ENCODE assay signal across 10 cellular contexts in genomic region chr16:3665508-3665907, GRCh38. TPM values are rescaled to one million over a fixed set of nuclear protein-coding genes. Genes with fewer than 3 reads are reported as not detected.
DNase-seq lines count a peak whose midpoint lies in the region; ATAC-seq, FAIRE-seq and TF ChIP-seq lines count a peak whose summit lies in the region.
"Had no signal": no experiment of that assay in that cellular context is flagged by ENCODE, and none has a peak within 500 bp of the region (broad histone marks: within the 10 kb centered on the region; RNA-seq: fewer than 3 reads in every experiment).

No MANE protein-coding gene starts in this region.

- no peak overlapping the region for H3K18ac ChIP-seq in neuronal stem cell (ENCODE audit: low read length)

- H3K4me1 ChIP-seq in Loucy (ENCODE audit: insufficient read depth, low read length, poor library complexity, severe bottlenecking) (peaks cover 24% of the 10 kb centered on the region), neuronal stem cell (ENCODE audit: control insufficient read depth in 2 of 2, insufficient read depth in 1 of 2, low read depth in 1 of 2, low read length in 2 of 2) (no peaks in the 10 kb centered on the region)

- no peak overlapping the region for H3K4ac ChIP-seq in neuronal stem cell (ENCODE audit: low read length)

- H2BK5ac ChIP-seq in neuronal stem cell (ENCODE audit: low read length), result no peak overlapping the region

- H3K14ac ChIP-seq in neuronal stem cell (ENCODE audit: low read length), result no peak overlapping the region

- H2BK120ac ChIP-seq in neuronal stem cell (ENCODE audit: low read depth, low read length), result no peak overlapping the region

- no peak overlapping the region for H2AFZ ChIP-seq in Loucy (ENCODE audit: low read length)
- H2AFZ ChIP-seq in neuronal stem cell (ENCODE audit: low read length), result no peak overlapping the region

- peak overlapping the region; percentile 52 for H4K8ac ChIP-seq in neuronal stem cell (ENCODE audit: low read depth, low read length)

- no peak overlapping the region for H2AK5ac ChIP-seq in neuronal stem cell (ENCODE audit: low read depth, low read length)

- no peak overlapping the region for H3K4me3 ChIP-seq in Loucy (ENCODE audit: low read length, poor library complexity, severe bottlenecking)
- no peak overlapping the region for H3K4me3 ChIP-seq in neuronal stem cell (ENCODE audit: low read length in 2 of 2)

- peaks cover 33% of the 10 kb centered on the region for H3K4me1 Mint-ChIP-seq in activated naive CD4-positive, alpha-beta T cell treated with anti-CD3 and anti-CD28 coated beads, Interleukin-2, amount 10 ng/mL, durations not matched to agents 7 days and 5 days

- H3K79me2 ChIP-seq in Loucy (ENCODE audit: insufficient read depth, low read length), result no peaks in the 10 kb centered on the region

- H3K23ac ChIP-seq in neuronal stem cell (ENCODE audit: low read depth, low read length, poor library complexity), result peak overlapping the region; percentile 80

- H3F3A ChIP-seq in Loucy (ENCODE audit: low read depth), result no peaks in the 10 kb centered on the region

- peak overlapping the region; percentile 81 for H3K27ac Mint-ChIP-seq in activated naive CD4-positive, alpha-beta T cell treated with anti-CD3 and anti-CD28 coated beads, Interleukin-2, amount 10 ng/mL, durations not matched to agents 7 days and 5 days
- H3K27ac Mint-ChIP-seq: HFFc6 had no signal

- ATAC-seq in GM19452 (IDR thresholded peaks at IDR 0.05; ENCODE audit: unreplicated experiment) (no peak), HG03095 (IDR thresholded peaks at IDR 0.05; ENCODE audit: unreplicated experiment) (no peak)

- H3K36me3 ChIP-seq in Loucy (ENCODE audit: insufficient read depth, low read length) (no peaks in the 10 kb centered on the region; the same call in 1 of the 2 replicates), neuronal stem cell (replicated peaks in 1 of 2; ENCODE audit: control insufficient read depth in 2 of 2, insufficient read depth in 2 of 2, low read length in 2 of 2) (peaks cover 46 to 87% of the 10 kb centered on the region in 2 donors)

- peak overlapping the region; percentile 26 for H3K4me2 ChIP-seq in Loucy (ENCODE audit: low read depth, low read length, poor library complexity, severe bottlenecking)
- H3K4me2 ChIP-seq in neuronal stem cell (ENCODE audit: insufficient read depth, low read length, poor library complexity, severe bottlenecking), result no peak overlapping the region

- H2BK12ac ChIP-seq in neuronal stem cell (ENCODE audit: low read length), result peak overlapping the region; percentile 24

- no peak overlapping the region for H2BK15ac ChIP-seq in neuronal stem cell (ENCODE audit: low read length)

- CTCF ChIA-PET in activated naive CD4-positive, alpha-beta T cell treated with anti-CD3 and anti-CD28 coated beads, Interleukin-2, amount 10 ng/mL, durations not matched to agents 7 days and 5 days (lab: Charles Lee), result no interaction called here

- TF ChIP-seq CTCF in GM12872 (IDR thresholded peaks at IDR 0.05; ENCODE audit: insufficient read depth, low read depth, low read length), result 0 out of 3 replicates have a peak, but pooled peaks have one; percentile 18
- peak; percentile 46 for TF ChIP-seq CTCF in Loucy (conservative IDR thresholded peaks at IDR 0.05; ENCODE audit: low read length)

- no peaks in the 10 kb centered on the region for H3K27me3 ChIP-seq in Loucy (ENCODE audit: insufficient read depth, low read length, poor library complexity, severe bottlenecking)
- H3K27me3 ChIP-seq in neuronal stem cell (ENCODE audit: control insufficient read depth in 3 of 3, insufficient read depth in 3 of 3, low read depth in 1 of 3, low read length in 3 of 3), result no peaks in the 10 kb centered on the region

- H3K9ac ChIP-seq in Loucy (ENCODE audit: low read depth, low read length, poor library complexity, severe bottlenecking) (no peak overlapping the region), neuronal stem cell (ENCODE audit: low read depth, low read length, poor library complexity) (no peak overlapping the region)

- no peaks in the 10 kb centered on the region for H3K27me3 Mint-ChIP-seq in activated naive CD4-positive, alpha-beta T cell treated with anti-CD3 and anti-CD28 coated beads, Interleukin-2, amount 10 ng/mL, durations not matched to agents 7 days and 5 days

- H3K27ac ChIP-seq in neuronal stem cell (replicated peaks; ENCODE audit: low read length), result no peak overlapping the region

- no peaks in the 10 kb centered on the region for H3K9me3 Mint-ChIP-seq in activated naive CD4-positive, alpha-beta T cell treated with anti-CD3 and anti-CD28 coated beads, Interleukin-2, amount 10 ng/mL, durations not matched to agents 7 days and 5 days

- WGBS in neuronal stem cell (ENCODE audit: extremely low coverage in 2 of 2, insufficient read length in 2 of 2, insufficient replicate concordance in 1 of 2), 2 donors, result no CpG with 5 or more reads among the region's 6 CpGs

- H3K9me3 ChIP-seq in Loucy (ENCODE audit: insufficient read depth, low read depth, low read length), result no peaks in the 10 kb centered on the region
- peaks cover 0 to 11% of the 10 kb centered on the region in 2 donors for H3K9me3 ChIP-seq in neuronal stem cell (replicated peaks in 1 of 2; ENCODE audit: control insufficient read depth in 2 of 2, insufficient read depth in 1 of 2, low read depth in 1 of 2, low read length in 2 of 2)

- no peaks in the 10 kb centered on the region for H3K9me2 ChIP-seq in Loucy (replicated peaks; ENCODE audit: low read depth, low read length)

- H4K91ac ChIP-seq in neuronal stem cell (ENCODE audit: low read depth, low read length, poor library complexity), result no peak overlapping the region

- no peak overlapping the region for H3K4me3 Mint-ChIP-seq in activated naive CD4-positive, alpha-beta T cell treated with anti-CD3 and anti-CD28 coated beads, Interleukin-2, amount 10 ng/mL, durations not matched to agents 7 days and 5 days
- H3K4me3 Mint-ChIP-seq: HFFc6 had no signal

- DNase-seq in activated naive CD4-positive, alpha-beta T cell treated with anti-CD3 and anti-CD28 coated beads, Interleukin-2, amount 10 ng/mL, durations not matched to agents 7 days and 5 days, result peak; percentile 67
- DNase-seq in neuronal stem cell (ENCODE audit: low spot score), result no peak
- no peak for DNase-seq in frontal cortex (ENCODE audit: low spot score in 2 of 2)
- DNase-seq: HFFc6; NCI-H2029 treated with DMSO at 0.1 percent for 48 hours; stimulated activated CD4-positive, alpha-beta T cell treated with anti-CD3 and anti-CD28 coated beads, Interleukin-15, amount 100 ng/mL, for 24 hours had no signal

- H3K79me1 ChIP-seq in neuronal stem cell (ENCODE audit: low read depth, low read length), result peaks cover 3% of the 10 kb centered on the region

- no peak for FAIRE-seq in frontal cortex (lab: Jason Lieb, UNC)

- H4K20me1 ChIP-seq in Loucy (ENCODE audit: insufficient read depth, low read length, poor library complexity, severe bottlenecking), result no peaks in the 10 kb centered on the region

- peaks cover 49% of the 10 kb centered on the region for H3K36me3 Mint-ChIP-seq in activated naive CD4-positive, alpha-beta T cell treated with anti-CD3 and anti-CD28 coated beads, Interleukin-2, amount 10 ng/mL, durations not matched to agents 7 days and 5 days

RNA-seq across cellular contexts. Expression of gene DNASE1, which starts 11.0 kb away (rescaled TPM):
- polyA plus RNA-seq in neuronal stem cell (2013, experiment 1 of 2), result 13.3 TPM
- polyA plus RNA-seq in neuronal stem cell (2013, experiment 2 of 2), result 13.3 TPM
- 25.7 TPM for total RNA-seq in frontal cortex

RNA-seq across cellular contexts. Expression of gene TRAP1, which starts 51.8 kb away (rescaled TPM):
- polyA plus RNA-seq in neuronal stem cell (2013, experiment 1 of 2), result 156 TPM
- polyA plus RNA-seq in neuronal stem cell (2013, experiment 2 of 2), result 144 TPM
- total RNA-seq in frontal cortex, result 77.9 TPM

RNA-seq across cellular contexts. Expression of gene SLX4, which starts 54.1 kb away (rescaled TPM):
- polyA plus RNA-seq in neuronal stem cell (2013, experiment 1 of 2), result 5.9 TPM
- polyA plus RNA-seq in neuronal stem cell (2013, experiment 2 of 2), result 5.9 TPM
- 4.5 TPM for total RNA-seq in frontal cortex
